8 cellular contexts compared by ENCODE assay signal in the genomic region with DNA sequence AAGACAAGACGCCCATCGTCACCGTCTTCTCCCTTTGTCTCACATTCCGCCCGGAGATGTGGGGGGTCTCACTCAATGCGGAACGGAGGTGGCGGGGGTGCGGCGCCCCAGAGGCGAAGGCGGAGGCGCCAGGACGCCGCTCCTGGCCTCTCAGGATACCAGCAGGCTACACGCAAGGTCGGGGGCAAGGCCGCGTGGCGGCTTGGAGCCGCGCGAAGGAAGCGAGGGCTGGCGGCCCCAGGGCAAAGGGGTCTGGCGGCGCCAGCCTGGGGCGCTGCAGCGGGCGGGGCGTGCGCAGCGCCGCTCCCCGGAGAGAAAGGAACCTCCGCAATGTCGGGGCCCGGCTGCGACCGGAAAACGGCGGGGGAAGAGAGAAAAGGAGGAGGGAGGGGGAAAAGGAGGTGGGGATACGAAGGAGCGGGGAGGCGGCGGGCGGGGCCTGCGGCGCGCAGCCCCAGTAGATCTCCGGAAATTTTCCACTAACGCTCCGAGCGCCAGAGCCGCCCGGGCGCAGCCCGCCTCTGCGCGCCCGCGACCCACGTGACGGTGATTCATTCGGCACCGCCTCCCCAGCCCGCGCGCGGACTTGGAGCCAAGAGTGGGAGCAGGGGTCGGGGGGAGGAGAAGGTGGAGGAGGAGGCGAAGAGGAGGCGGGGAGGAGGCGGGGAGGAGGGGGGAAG. TPM values are rescaled to one million over a fixed set of nuclear protein-coding genes. Genes with fewer than 3 reads are reported as not detected.
DNase-seq lines count a peak whose midpoint lies in the region; ATAC-seq lines count a peak whose summit lies in the region.

No MANE protein-coding gene starts in this region.

- ATAC-seq in GM21717 (IDR thresholded peaks at IDR 0.05; ENCODE audit: unreplicated experiment), result peak; percentile 63
- peak; percentile 87 for ATAC-seq in activated T-cell treated with anti-CD3 and anti-CD28 coated beads, Interleukin-2, amount 50 U/mL, for 4 hours
- peak; percentile 91 for ATAC-seq in esophagus mucosa

- H3K4me3 Mint-ChIP-seq in activated T-cell treated with anti-CD3 and anti-CD28 coated beads, Interleukin-2, amount 50 U/mL, for 4 hours, result peak overlapping the region; percentile 84

- no peaks in the 10 kb centered on the region for H3K9me3 Mint-ChIP-seq in activated T-cell treated with anti-CD3 and anti-CD28 coated beads, Interleukin-2, amount 50 U/mL, for 4 hours

- no peaks in the 10 kb centered on the region for H3K27me3 Mint-ChIP-seq in activated T-cell treated with anti-CD3 and anti-CD28 coated beads, Interleukin-2, amount 50 U/mL, for 4 hours (ENCODE audit: low read depth)

- peak overlapping the region; percentile 84 for H3K4me3 ChIP-seq in Jurkat, Clone E6-1 (ENCODE audit: low read length)

- H3K4me1 Mint-ChIP-seq in activated T-cell treated with anti-CD3 and anti-CD28 coated beads, Interleukin-2, amount 50 U/mL, for 4 hours (ENCODE audit: low read depth), result peaks cover 34% of the 10 kb centered on the region

- DNase-seq in DMS79 (lab: John Stamatoyannopoulos, UW) (peak; percentile 83), OCI-M2 (lab: John Stamatoyannopoulos, UW; ENCODE audit: unreplicated experiment) (peak; percentile 74), myocyte (ENCODE audit: low read depth) (peak; percentile 98)
- peak; percentile 95 for DNase-seq in Jurkat, Clone E6-1 (ENCODE audit: low read depth, low spot score)
- DNase-seq in activated T-cell treated with anti-CD3 and anti-CD28 coated beads, Interleukin-2, amount 50 U/mL, for 4 hours, result peak; percentile 94
- peak; percentile 90 to 95 for DNase-seq in stimulated activated CD8-positive, alpha-beta memory T cell treated with anti-CD3 and anti-CD28 coated beads, Interleukin-7, amount 100 ng/mL, for 4 hours (ENCODE audit: low read depth in 2 of 2)

- no peaks in the 10 kb centered on the region for H3K36me3 Mint-ChIP-seq in activated T-cell treated with anti-CD3 and anti-CD28 coated beads, Interleukin-2, amount 50 U/mL, for 4 hours (ENCODE audit: insufficient read depth)

RNA-seq across cellular contexts. Expression of gene SLC38A2, which starts 10.5 kb away (rescaled TPM):
- polyA plus RNA-seq in Jurkat, Clone E6-1 (2012; ENCODE audit: insufficient read depth, insufficient read length), result 54.0 TPM
- total RNA-seq in activated T-cell treated with anti-CD3 and anti-CD28 coated beads, Interleukin-2, amount 50 U/mL, for 4 hours, result 100 to 1,000 TPM; 164 to 214 (median 175) TPM
- total RNA-seq in esophagus mucosa, result 245 TPM
- 399 and 480 TPM in 2 replicates for total RNA-seq in myocyte
- polyA plus RNA-seq in myocyte (2012), result 95.5 TPM

Comparison
In these comparisons a context has a peak if more than half of its experiments do, and no peak if none do; other contexts are left out.
1. Peak in every context shown above with its lines: DNase-seq, ATAC-seq and H3K4me3 ChIP-seq.